In genomic region chr1:156677616-156678596, GRCh38 we compare ENCODE assay signal across 8 cellular contexts. TPM values are rescaled to one million over a fixed set of nuclear protein-coding genes. Genes with fewer than 3 reads are reported as not detected.
DNase-seq lines count a peak whose midpoint lies in the region; ATAC-seq and TF ChIP-seq lines count a peak whose summit lies in the region.

No MANE protein-coding gene starts in this region.

- H3K4me3 Mint-ChIP-seq in T-helper 1 cell treated with Interleukin-12 subunit alpha and Interleukin-12 subunit beta and Interleukin-4 antibody, amounts not matched to agents 30 μg/mL and 1 μg/mL, for 36 hours: peak overlapping the region; percentile 16
- H3K4me3 Mint-ChIP-seq in endodermal cell: peak overlapping the region; percentile 70

- H3K9me3 ChIP-seq in endodermal cell (ENCODE audit: control insufficient read depth, low read length) (no peaks in the 10 kb centered on the region), transverse colon (no peaks in the 10 kb centered on the region)

- H3K4me1 Mint-ChIP-seq in T-helper 1 cell treated with Interleukin-12 subunit alpha and Interleukin-12 subunit beta and Interleukin-4 antibody, amounts not matched to agents 30 μg/mL and 1 μg/mL, for 36 hours (ENCODE audit: low read depth): peaks cover 7% of the 10 kb centered on the region
- peaks cover 39% of the 10 kb centered on the region for H3K4me1 Mint-ChIP-seq in endodermal cell

- TF ChIP-seq POLR2A in transverse colon (IDR thresholded peaks at IDR 0.05): no peak

- no peaks in the 10 kb centered on the region for H3K36me3 Mint-ChIP-seq in T-helper 1 cell treated with Interleukin-12 subunit alpha and Interleukin-12 subunit beta and Interleukin-4 antibody, amounts not matched to agents 30 μg/mL and 1 μg/mL, for 36 hours (ENCODE audit: low read depth)
- H3K36me3 Mint-ChIP-seq in endodermal cell (ENCODE audit: low read depth): peaks cover 10% of the 10 kb centered on the region

- H3K27me3 ChIP-seq in endodermal cell (ENCODE audit: control insufficient read depth, insufficient read depth, low read length, poor library complexity, severe bottlenecking) (no peaks in the 10 kb centered on the region), transverse colon (peaks cover 77% of the 10 kb centered on the region)

- H3K27ac Mint-ChIP-seq in T-helper 1 cell treated with Interleukin-12 subunit alpha and Interleukin-12 subunit beta and Interleukin-4 antibody, amounts not matched to agents 30 μg/mL and 1 μg/mL, for 36 hours: no peak overlapping the region
- no peak overlapping the region for H3K27ac Mint-ChIP-seq in endodermal cell

- WGBS in endodermal cell (ENCODE audit: insufficient coverage in 1 of 2, insufficient read length in 1 of 2), 2 experiments: 8 to 15% methylated on average over 14 to 22 of the region's 22 CpGs
- 1 to 2% methylated on average over 11 to 22 of the region's 22 CpGs for WGBS in transverse colon (ENCODE audit: low coverage in 1 of 2), 2 donors

- H3K9me3 Mint-ChIP-seq in T-helper 1 cell treated with Interleukin-12 subunit alpha and Interleukin-12 subunit beta and Interleukin-4 antibody, amounts not matched to agents 30 μg/mL and 1 μg/mL, for 36 hours: no peaks in the 10 kb centered on the region
- no peaks in the 10 kb centered on the region for H3K9me3 Mint-ChIP-seq in endodermal cell

- H3K27ac ChIP-seq in endodermal cell (ENCODE audit: low read depth, low read length): peak overlapping the region; percentile 26
- H3K27ac ChIP-seq in transverse colon: peak overlapping the region; percentile 56 to 79 (median 69)

- H3K4me1 ChIP-seq in endodermal cell (ENCODE audit: control insufficient read depth, insufficient read depth, low read length) (peaks cover 11% of the 10 kb centered on the region), transverse colon (peaks cover 8 to 33% (median 26%) of the 10 kb centered on the region in 4 donors)

- no peak for TF ChIP-seq EP300 in transverse colon (IDR thresholded peaks at IDR 0.05; ENCODE audit: low read depth)

- peaks cover 81% of the 10 kb centered on the region for H3K27me3 Mint-ChIP-seq in T-helper 1 cell treated with Interleukin-12 subunit alpha and Interleukin-12 subunit beta and Interleukin-4 antibody, amounts not matched to agents 30 μg/mL and 1 μg/mL, for 36 hours (ENCODE audit: low read depth)
- peaks cover 23% of the 10 kb centered on the region for H3K27me3 Mint-ChIP-seq in endodermal cell (ENCODE audit: insufficient read depth)

- TF ChIP-seq CTCF in endodermal cell (conservative IDR thresholded peaks at IDR 0.05): peak; percentile 92
- peak; percentile 72 to 87 (median 80) for TF ChIP-seq CTCF in transverse colon (IDR thresholded peaks at IDR 0.05)

- intact Hi-C loops in transverse colon (cut with DNase I; ENCODE audit: low total_unique reads): loop anchor here (2.0 kb wide), 1 partner anchor 17 kb away; no protein-coding TSS in a partner anchor

- peak overlapping the region; percentile 81 for H3K4me3 ChIP-seq in endodermal cell (ENCODE audit: low read length)
- peak overlapping the region in 3 of 4 donors; percentile 19 to 43 (median 36) for H3K4me3 ChIP-seq in transverse colon

- H3K36me3 ChIP-seq in endodermal cell (ENCODE audit: control insufficient read depth, insufficient read depth, low read length): peaks cover 6% of the 10 kb centered on the region
- no peaks in the 10 kb centered on the region for H3K36me3 ChIP-seq in transverse colon

- DNase-seq in 8988T: peak; percentile 89
- peak; percentile 79 for DNase-seq in ELR (ENCODE audit: low read depth)
- DNase-seq in NCI-H1105 treated with DMSO at 0.1 percent for 48 hours (lab: John Stamatoyannopoulos, UW): peak; percentile 68
- DNase-seq in endodermal cell: peak; percentile 87
- peak; percentile 91 for DNase-seq in medulla oblongata (ENCODE audit: extremely low spot score)
- DNase-seq in transverse colon: peak; percentile 56

- no peak for ATAC-seq in GM18867 (IDR thresholded peaks at IDR 0.05; ENCODE audit: unreplicated experiment)

- in situ Hi-C loops in transverse colon (cut with MboI; ENCODE audit: low pct_ligation_motif_present in 1 of 4, low pct_unique_long_range_greater_than_20kb in 1 of 4, low sequenced_read_pairs in 3 of 4): loop anchor here in 2 of 4 donors (25.0 kb wide), 1 partner anchor 184 kb away; the partner anchor contains the start of genes INSRR (in 2 of the 2) and NTRK1 (in 2 of the 2)

- no peak overlapping the region for H3K9ac ChIP-seq in endodermal cell (ENCODE audit: extremely low read depth, low read length, poor library complexity, severe bottlenecking)

RNA-seq across cellular contexts. Expression of gene NES, which starts 0.7 kb away (rescaled TPM):
- total RNA-seq in endodermal cell: 100 to 1,000 TPM in 1 of 2 donors, 10 to 100 TPM in 1; 65.8 to 103 TPM
- polyA plus RNA-seq in endodermal cell (2013, experiment 1 of 2): 271 TPM
- 261 TPM for polyA plus RNA-seq in endodermal cell (2013, experiment 2 of 2)
- 10 to 100 TPM in 1 of 4 donors, 1 to 10 TPM in 3; 3.3 to 15.5 (median 5.5) TPM for total RNA-seq in transverse colon

RNA-seq across cellular contexts. Expression of gene CRABP2, which starts 27.5 kb away (rescaled TPM):
- total RNA-seq in endodermal cell (100 to 1,000 TPM; 243 to 780 TPM), transverse colon (1 to 10 TPM in 1 of 4 donors, under 1 TPM in 1, not detected in 2; 0.79 to 1.9 TPM)
- polyA plus RNA-seq in endodermal cell (2013, experiment 1 of 2): 435 TPM
- polyA plus RNA-seq in endodermal cell (2013, experiment 2 of 2): 409 TPM

RNA-seq across cellular contexts. Expression of gene BCAN, which starts 36.0 kb away (rescaled TPM):
- total RNA-seq in endodermal cell: under 1 TPM in 1 of 2 donors, not detected in 1; 0.31 TPM
- 1.6 TPM for polyA plus RNA-seq in endodermal cell (2013, experiment 1 of 2)
- polyA plus RNA-seq in endodermal cell (2013, experiment 2 of 2): 0.83 TPM
- under 1 TPM in 2 of 4 donors, not detected in 2; 0.55 to 0.95 TPM for total RNA-seq in transverse colon

RNA-seq across cellular contexts. Expression of gene METTL25B, which starts 50.4 kb away (rescaled TPM):
- total RNA-seq in endodermal cell (10 to 100 TPM; 25.9 to 35.5 TPM), transverse colon (10 to 100 TPM; 37.4 to 40.8 (median 39.0) TPM)
- polyA plus RNA-seq in endodermal cell (2013, experiment 1 of 2): 36.0 TPM
- 33.1 TPM for polyA plus RNA-seq in endodermal cell (2013, experiment 2 of 2)

RNA-seq across cellular contexts. Expression of gene ISG20L2, which starts 50.7 kb away (rescaled TPM):
- total RNA-seq in endodermal cell (10 to 100 TPM; 37.2 to 39.9 TPM), transverse colon (10 to 100 TPM; 25.8 to 61.7 (median 33.1) TPM)
- polyA plus RNA-seq in endodermal cell (2013, experiment 1 of 2): 31.9 TPM
- 32.0 TPM for polyA plus RNA-seq in endodermal cell (2013, experiment 2 of 2)

Comparison
In these comparisons a context has a peak if more than half of its experiments do, and no peak if none do; other contexts are left out.
1. RNA of gene NES, which starts 0.7 kb away (total RNA-seq): 65.8 to 103 TPM in endodermal cell; 3.3 to 15.5 TPM in transverse colon; every median in the first group is over 4 times any median in the second.
2. RNA of gene CRABP2, which starts 27.5 kb away (total RNA-seq): 243 to 780 TPM in endodermal cell; 0.79 to 1.9 TPM in transverse colon; every median in the first group is over 10 times any median in the second.
3. Peak in every context shown above with its lines, with median percentiles within 50 percentile points of each other: DNase-seq.